In genomic region chr3:75579536-75579935, GRCh38 we compare ENCODE assay signal across 8 cellular contexts.
A peak's percentile ranks its signal among the peaks of the same experiment; 100 is the strongest.
DNase-seq lines count a peak whose midpoint lies in the region; ATAC-seq, FAIRE-seq and TF ChIP-seq lines count a peak whose summit lies in the region.
"Not testable (repeated sequence)": the region's sequence is repeated elsewhere in the genome, so short reads cannot be mapped to it uniquely, and the experiment has no call there.

No MANE protein-coding gene starts in this region.

- H3K9me3 ChIP-seq in CD4-positive, alpha-beta T cell (ENCODE audit: control insufficient read depth, low read length); MM.1S (replicated peaks; ENCODE audit: insufficient read depth, low read length); astrocyte (ENCODE audit: insufficient read depth, low read depth, low read length); cardiac muscle cell (ENCODE audit: low read depth); tibial nerve: not testable (repeated sequence)

- TF ChIP-seq POLR2A in tibial nerve (IDR thresholded peaks at IDR 0.05), result not testable (repeated sequence)

- H4K20me1 ChIP-seq in MM.1S (ENCODE audit: insufficient read depth, low read length); astrocyte (ENCODE audit: insufficient read depth, low read length): not testable (repeated sequence)

- DNase-seq in CD4-positive, alpha-beta T cell; MM.1S; activated CD4-positive, alpha-beta T cell treated with anti-CD3 and anti-CD28 coated beads, Interleukin-2, amount 10 ng/mL, durations not matched to agents 24 days and 14 days; astrocyte (ENCODE audit: low read depth); cardiac muscle cell (ENCODE audit: low read depth in 1 of 2, low spot score in 1 of 2); memory B cell (ENCODE audit: low spot score in 2 of 2); tibial nerve (ENCODE audit: low spot score in 2 of 2): not testable (repeated sequence)
- peak; percentile 11 for DNase-seq in progenitor cell of endocrine pancreas (ENCODE audit: low spot score, unreplicated experiment)

- H3K27ac Mint-ChIP-seq in CD4-positive, alpha-beta T cell; activated CD4-positive, alpha-beta T cell treated with anti-CD3 and anti-CD28 coated beads, Interleukin-2, amount 10 ng/mL, durations not matched to agents 24 days and 14 days; astrocyte (ENCODE audit: unreplicated experiment); memory B cell; progenitor cell of endocrine pancreas: not testable (repeated sequence)

- peak overlapping the region; percentile 53; the same call in 1 of the 2 replicates for H3K9ac ChIP-seq in MM.1S (ENCODE audit: low read length)
- H3K9ac ChIP-seq in astrocyte (ENCODE audit: low read length), result not testable (repeated sequence)

- not testable (repeated sequence) for H3K27me3 ChIP-seq in CD4-positive, alpha-beta T cell (ENCODE audit: control insufficient read depth, insufficient read depth, low read length); MM.1S (replicated peaks; ENCODE audit: insufficient read depth, low read length); astrocyte (ENCODE audit: insufficient read depth, low read length)
- H3K27me3 ChIP-seq in cardiac muscle cell, result peaks cover 25% of the 10 kb centered on the region
- peaks cover 0 to 20% of the 10 kb centered on the region in 2 donors for H3K27me3 ChIP-seq in tibial nerve

- peak overlapping the region; percentile 29; the same call in 1 of the 2 replicates for H3K4me3 ChIP-seq in MM.1S (ENCODE audit: low read length)
- H3K4me3 ChIP-seq in astrocyte (ENCODE audit: insufficient read depth, low read depth, low read length), result not testable (repeated sequence)
- peak overlapping the region; percentile 86 for H3K4me3 ChIP-seq in cardiac muscle cell
- peak overlapping the region; percentile 23 to 64 (median 46) for H3K4me3 ChIP-seq in tibial nerve

- POLR2A ChIA-PET in CD4-positive, alpha-beta T cell (lab: Charles Lee), result not testable (repeated sequence)

- H3K9me2 ChIP-seq in MM.1S (replicated peaks; ENCODE audit: insufficient read depth, low read length), result not testable (repeated sequence)

- H3K36me3 Mint-ChIP-seq in CD4-positive, alpha-beta T cell (ENCODE audit: low read depth); activated CD4-positive, alpha-beta T cell treated with anti-CD3 and anti-CD28 coated beads, Interleukin-2, amount 10 ng/mL, durations not matched to agents 24 days and 14 days (ENCODE audit: low read depth); astrocyte (ENCODE audit: low read depth, unreplicated experiment); memory B cell; progenitor cell of endocrine pancreas (ENCODE audit: insufficient read depth): not testable (repeated sequence)

- not testable (repeated sequence) for H3K36me3 ChIP-seq in MM.1S (replicated peaks; ENCODE audit: insufficient read depth, low read length); astrocyte (ENCODE audit: insufficient read depth, low read length); cardiac muscle cell; tibial nerve

- H2AFZ ChIP-seq in MM.1S (ENCODE audit: low read length); astrocyte (ENCODE audit: low read depth, low read length): not testable (repeated sequence)

- not testable (repeated sequence) for H3K9me3 Mint-ChIP-seq in CD4-positive, alpha-beta T cell; activated CD4-positive, alpha-beta T cell treated with anti-CD3 and anti-CD28 coated beads, Interleukin-2, amount 10 ng/mL, durations not matched to agents 24 days and 14 days; astrocyte (ENCODE audit: unreplicated experiment); memory B cell; progenitor cell of endocrine pancreas (ENCODE audit: low read depth)

- H3K27ac ChIP-seq in CD4-positive, alpha-beta T cell (ENCODE audit: low read depth, low read length); MM.1S (ENCODE audit: low read length); astrocyte (ENCODE audit: low read depth, low read length); cardiac muscle cell; tibial nerve: not testable (repeated sequence)

- CTCF ChIA-PET in CD4-positive, alpha-beta T cell (lab: Charles Lee), result interaction anchor here (0.6 kb wide), 1 partner anchor 166 kb away, joined by 3 read pairs; no protein-coding TSS in a partner anchor

- not testable (repeated sequence) for H3K4me1 Mint-ChIP-seq in CD4-positive, alpha-beta T cell (ENCODE audit: low read depth); activated CD4-positive, alpha-beta T cell treated with anti-CD3 and anti-CD28 coated beads, Interleukin-2, amount 10 ng/mL, durations not matched to agents 24 days and 14 days; astrocyte (ENCODE audit: low read depth, unreplicated experiment); memory B cell; progenitor cell of endocrine pancreas (ENCODE audit: low read depth)

- TF ChIP-seq CTCF in CD4-positive, alpha-beta T cell (IDR thresholded peaks at IDR 0.05); MM.1S (IDR thresholded peaks at IDR 0.05; ENCODE audit: low read length); astrocyte (IDR thresholded peaks at IDR 0.05; ENCODE audit: insufficient read depth, low read depth, low read length); cardiac muscle cell (IDR thresholded peaks at IDR 0.05; ENCODE audit: low read depth, low read length); progenitor cell of endocrine pancreas (IDR thresholded peaks at IDR 0.05; ENCODE audit: unreplicated experiment); tibial nerve (IDR thresholded peaks at IDR 0.05): not testable (repeated sequence)

- not testable (repeated sequence) for ATAC-seq in CD4-positive, alpha-beta T cell (ENCODE audit: poor library complexity); memory B cell (ENCODE audit: low read depth)

- H3K4me1 ChIP-seq in MM.1S (ENCODE audit: low read length); astrocyte (ENCODE audit: insufficient read depth, low read length); cardiac muscle cell (ENCODE audit: low read depth): not testable (repeated sequence)
- H3K4me1 ChIP-seq in tibial nerve, result peaks cover 0 to 13% (median 0%) of the 10 kb centered on the region in 4 donors

- H3K4me2 ChIP-seq in MM.1S (ENCODE audit: low read depth, low read length), result peak overlapping the region; percentile 47; the same call in 1 of the 2 replicates
- peak overlapping the region; percentile 80 for H3K4me2 ChIP-seq in astrocyte (ENCODE audit: low read length)

- not testable (repeated sequence) for H3K79me2 ChIP-seq in MM.1S (ENCODE audit: low read length); astrocyte (ENCODE audit: insufficient read depth, low read length)

- H3K4me3 Mint-ChIP-seq in CD4-positive, alpha-beta T cell, result peak overlapping the region; percentile 38
- peak overlapping the region; percentile 62 for H3K4me3 Mint-ChIP-seq in activated CD4-positive, alpha-beta T cell treated with anti-CD3 and anti-CD28 coated beads, Interleukin-2, amount 10 ng/mL, durations not matched to agents 24 days and 14 days
- H3K4me3 Mint-ChIP-seq in astrocyte (ENCODE audit: unreplicated experiment), result peak overlapping the region; percentile 81
- H3K4me3 Mint-ChIP-seq in memory B cell, result peak overlapping the region; percentile 61
- H3K4me3 Mint-ChIP-seq in progenitor cell of endocrine pancreas (ENCODE audit: low read depth), result peak overlapping the region; percentile 70

- H3F3A ChIP-seq in MM.1S (ENCODE audit: insufficient read depth, low read length), result not testable (repeated sequence)

- not testable (repeated sequence) for TF ChIP-seq EP300 in tibial nerve (IDR thresholded peaks at IDR 0.05)

- peaks cover 48% of the 10 kb centered on the region for H3K27me3 Mint-ChIP-seq in CD4-positive, alpha-beta T cell
- peaks cover 20% of the 10 kb centered on the region for H3K27me3 Mint-ChIP-seq in activated CD4-positive, alpha-beta T cell treated with anti-CD3 and anti-CD28 coated beads, Interleukin-2, amount 10 ng/mL, durations not matched to agents 24 days and 14 days
- H3K27me3 Mint-ChIP-seq in astrocyte (ENCODE audit: low read depth, unreplicated experiment) (peaks cover 48% of the 10 kb centered on the region), progenitor cell of endocrine pancreas (peaks cover 60% of the 10 kb centered on the region)
- not testable (repeated sequence) for H3K27me3 Mint-ChIP-seq in memory B cell

- FAIRE-seq in astrocyte (lab: Jason Lieb, UNC), result not testable (repeated sequence)

- intact Hi-C loops in CD4-positive, alpha-beta T cell (cut with DNase I, micrococcal nuclease), result loop anchor here in 1 of 2 experiments (10.0 kb wide), 1 partner anchor 385 kb away; no protein-coding TSS in a partner anchor
- intact Hi-C loops in activated CD4-positive, alpha-beta T cell treated with anti-CD3 and anti-CD28 coated beads, Interleukin-2, amount 10 ng/mL, durations not matched to agents 24 days and 14 days (cut with micrococcal nuclease), result not testable (repeated sequence)

- WGBS in tibial nerve, 2 donors, result 8 to 20% methylated on average over 1 to 8 of the region's 27 CpGs
